Comparison of ENCODE assay signal across 18 cellular contexts in genomic region chr12:124024263-124024678, GRCh38. TPM values are rescaled to one million over a fixed set of nuclear protein-coding genes. Genes with fewer than 3 reads are reported as not detected.
DNase-seq lines count a peak whose midpoint lies in the region; ATAC-seq, FAIRE-seq and TF ChIP-seq lines count a peak whose summit lies in the region.
"Had no signal": no experiment of that assay in that cellular context is flagged by ENCODE, and none has a peak within 500 bp of the region (broad histone marks: within the 10 kb centered on the region; RNA-seq: fewer than 3 reads in every experiment).

No MANE protein-coding gene starts in this region.

- H3K4me2 ChIP-seq in IMR-90 (ENCODE audit: low read depth, low read length) = no peak overlapping the region

- BruUV-seq in IMR-90 (replicated peaks; lab: Mats Ljungman, UMichigan) = no TSS peak

- H3K18ac ChIP-seq in IMR-90 (ENCODE audit: low read depth, low read length) = no peak overlapping the region

- dilution Hi-C loops in IMR-90 (cut with HindIII; ENCODE audit: low sequenced_read_pairs, unreplicated experiment) = no loop called here

- peaks cover 12% of the 10 kb centered on the region for H3K9me1 ChIP-seq in IMR-90 (ENCODE audit: insufficient read depth, low read length)

- H2BK120ac ChIP-seq in IMR-90 (ENCODE audit: low read depth, low read length) = no peak overlapping the region

- H3K36me3 ChIP-seq in IMR-90 (ENCODE audit: control insufficient read depth, insufficient read depth, low read length) = no peaks in the 10 kb centered on the region
- no peaks in the 10 kb centered on the region for H3K36me3 ChIP-seq in CD8-positive, alpha-beta memory T cell (ENCODE audit: insufficient read depth, low read length)
- H3K36me3 ChIP-seq: heart left ventricle, Peyer's patch, uterus had no signal

- no peaks in the 10 kb centered on the region for H4K20me1 ChIP-seq in IMR-90 (ENCODE audit: insufficient read depth, low read length)

- H3K23ac ChIP-seq in IMR-90 (ENCODE audit: low read depth, low read length) = no peak overlapping the region

- H3K27ac ChIP-seq in IMR-90 (ENCODE audit: insufficient read depth, low read length) (no peak overlapping the region), foreskin keratinocyte (no peak overlapping the region)
- H3K27ac ChIP-seq in CD8-positive, alpha-beta memory T cell (ENCODE audit: low read depth, low read length) = no peak overlapping the region
- H3K27ac ChIP-seq: heart left ventricle, Peyer's patch, uterus had no signal

- no peak overlapping the region for H2AK5ac ChIP-seq in IMR-90 (ENCODE audit: low read depth, low read length)

- no peak overlapping the region for H2BK15ac ChIP-seq in IMR-90 (ENCODE audit: low read depth, low read length)

- TF ChIP-seq RAD21 in IMR-90 (IDR thresholded peaks at IDR 0.05; ENCODE audit: low read length) = no peak

- in situ Hi-C loops in IMR-90 (cut with MboI; ENCODE audit: low sequenced_read_pairs) = no loop called here

- intact Hi-C loops in IMR-90 (cut with micrococcal nuclease) = no loop called here

- peak; percentile 8 for DNase-seq in CD1c-positive myeloid dendritic cell (ENCODE audit: extremely low spot score)
- no peak for DNase-seq in IMR-90
- DNase-seq in SKM-1 treated with dmso at 0.1 percent for 144 hours (lab: John Stamatoyannopoulos, UW; ENCODE audit: unreplicated experiment) = peak; percentile 53
- peak in 1 of 2 donors; percentile 50 for DNase-seq in foreskin keratinocyte
- no peak for DNase-seq in stimulated activated CD4-positive, alpha-beta T cell treated with anti-CD3 and anti-CD28 coated beads, Interleukin-1b, Interleukin-23, amount 100 ng/mL, for 48 hours
- no peak for DNase-seq in CD8-positive, alpha-beta memory T cell
- DNase-seq in H54 (ENCODE audit: insufficient read length, low spot score) = no peak
- DNase-seq: activated effector memory CD4-positive, alpha-beta T cell treated with anti-CD3 and anti-CD28 coated beads, Interleukin-2, amount 50 U/mL, for 16 hours; H7; heart left ventricle; left cardiac atrium; NCI-H1092; NCI-H446; Peyer's patch; T-helper 9 cell; uterus had no signal

- no peak for ATAC-seq in IMR-90 (ENCODE audit: low read depth)
- peak; percentile 42 for ATAC-seq in foreskin keratinocyte
- ATAC-seq in HG03095 (IDR thresholded peaks at IDR 0.05; ENCODE audit: unreplicated experiment) = no peak
- ATAC-seq: heart left ventricle, left cardiac atrium had no signal

- CTCF ChIA-PET in IMR-90 (lab: Yijun Ruan, JAX) = no interaction called here
- CTCF ChIA-PET in CD8-positive, alpha-beta memory T cell (lab: Charles Lee) = interaction anchor here (0.6 kb wide), 1 partner anchor 19 kb away, joined by 3 read pairs; no protein-coding TSS in a partner anchor

- H2AK9ac ChIP-seq in IMR-90 (replicated peaks; ENCODE audit: low read depth, low read length, poor library complexity) = no peak overlapping the region

- H2AFZ ChIP-seq in IMR-90 (replicated peaks; ENCODE audit: low read length, poor library complexity) = peak overlapping the region; percentile 35

- TF ChIP-seq POLR2A in IMR-90 (IDR thresholded peaks at IDR 0.05; ENCODE audit: low read depth, low read length) = no peak
- TF ChIP-seq POLR2A in H54 (IDR thresholded peaks at IDR 0.05; ENCODE audit: low read depth, low read length) = no peak

- H3K9ac ChIP-seq in IMR-90 (ENCODE audit: low read depth, low read length) = no peak overlapping the region

- H3K4me1 Mint-ChIP-seq in CD8-positive, alpha-beta memory T cell = no peaks in the 10 kb centered on the region

- no peaks in the 10 kb centered on the region for H3K36me3 Mint-ChIP-seq in CD8-positive, alpha-beta memory T cell

- no peaks in the 10 kb centered on the region for H3K9me3 Mint-ChIP-seq in CD8-positive, alpha-beta memory T cell

- WGBS in IMR-90 (ENCODE audit: extremely low coverage in 2 of 2, insufficient read length in 1 of 2), 2 experiments = no CpG with 5 or more reads among the region's 8 CpGs

- no peak overlapping the region for H3K4me3 ChIP-seq in IMR-90 (ENCODE audit: insufficient read depth, low read depth, low read length)
- H3K4me3 ChIP-seq in CD8-positive, alpha-beta memory T cell (ENCODE audit: low read length) = no peak overlapping the region
- H3K4me3 ChIP-seq: heart left ventricle, Peyer's patch, uterus had no signal

- POLR2A ChIA-PET in IMR-90 (lab: Charles Lee; ENCODE audit: unreplicated experiment) = no interaction called here
- POLR2A ChIA-PET in CD8-positive, alpha-beta memory T cell (lab: Charles Lee) = no interaction called here

- no peak overlapping the region for H2BK20ac ChIP-seq in IMR-90 (ENCODE audit: low read depth, low read length)

- H3K27me3 ChIP-seq in IMR-90 (ENCODE audit: control insufficient read depth, insufficient read depth, low read length) (no peaks in the 10 kb centered on the region), foreskin keratinocyte (no peaks in the 10 kb centered on the region)
- no peaks in the 10 kb centered on the region for H3K27me3 ChIP-seq in CD8-positive, alpha-beta memory T cell (ENCODE audit: insufficient read depth, low read length, poor library complexity, severe bottlenecking)
- H3K27me3 ChIP-seq: heart left ventricle, Peyer's patch, uterus had no signal

- H4K91ac ChIP-seq in IMR-90 (ENCODE audit: insufficient read depth, low read depth, low read length) = no peak overlapping the region

- no peak overlapping the region for H3K4ac ChIP-seq in IMR-90 (ENCODE audit: low read depth, low read length)

- H3K56ac ChIP-seq in IMR-90 (ENCODE audit: extremely low read depth, insufficient read depth, low read length) = no peak overlapping the region

- H3K9me3 ChIP-seq in IMR-90 (ENCODE audit: control insufficient read depth, insufficient read depth, low read length) = no peaks in the 10 kb centered on the region
- no peaks in the 10 kb centered on the region for H3K9me3 ChIP-seq in CD8-positive, alpha-beta memory T cell (ENCODE audit: low read length)
- H3K9me3 ChIP-seq: Peyer's patch, uterus had no signal

- H4K8ac ChIP-seq in IMR-90 (ENCODE audit: low read depth in 2 of 2, low read length in 2 of 2) = no peak overlapping the region

- no peak overlapping the region for H2BK5ac ChIP-seq in IMR-90 (ENCODE audit: low read depth, low read length, poor library complexity, severe bottlenecking)

- H3K4me1 ChIP-seq in IMR-90 (ENCODE audit: control insufficient read depth, insufficient read depth, low read length) (peaks cover 7% of the 10 kb centered on the region), foreskin keratinocyte (peaks cover 7% of the 10 kb centered on the region)
- no peaks in the 10 kb centered on the region for H3K4me1 ChIP-seq in CD8-positive, alpha-beta memory T cell (ENCODE audit: insufficient read depth, low read length)
- H3K4me1 ChIP-seq: Peyer's patch had no signal

- H3K27me3 Mint-ChIP-seq in CD8-positive, alpha-beta memory T cell = no peaks in the 10 kb centered on the region

- H3K4me3 Mint-ChIP-seq in CD8-positive, alpha-beta memory T cell = no peak overlapping the region

- H3K27ac Mint-ChIP-seq in CD8-positive, alpha-beta memory T cell = peak overlapping the region in 1 of 8 donors; percentile 24

- H3K79me1 ChIP-seq in IMR-90 (ENCODE audit: low read depth in 1 of 2, low read length in 2 of 2) = no peaks in the 10 kb centered on the region; a peak in 1 of 4 replicates

- no peak for FAIRE-seq in H54 (lab: Jason Lieb, UNC)
- FAIRE-seq: endometrium had no signal

- no peak overlapping the region for H4K5ac ChIP-seq in IMR-90 (ENCODE audit: low read depth, low read length)

- no peak overlapping the region for H3K14ac ChIP-seq in IMR-90 (replicated peaks; ENCODE audit: low read depth, low read length)

- no peak for TF ChIP-seq CTCF in IMR-90 (conservative IDR thresholded peaks at IDR 0.05; ENCODE audit: low read depth, low read length)
- no peak for TF ChIP-seq CTCF in foreskin keratinocyte (conservative IDR thresholded peaks at IDR 0.05)

TF ChIP-seq in IMR-90, 13 proteins besides CTCF, POLR2A, EP300 and RAD21:
- no peak for TF ChIP-seq MAZ (IDR thresholded peaks at IDR 0.05; ENCODE audit: borderline replicate concordance, low read depth, low read length)
- TF ChIP-seq RFX5 (IDR thresholded peaks at IDR 0.05; ENCODE audit: low read depth, low read length) = no peak
- TF ChIP-seq RCOR1 (IDR thresholded peaks at IDR 0.05; ENCODE audit: insufficient replicate concordance, low read length) = no peak
- TF ChIP-seq CHD1 (IDR thresholded peaks at IDR 0.05; ENCODE audit: low read depth, low read length) = no peak

RNA-seq across cellular contexts. Expression of gene ZNF664, which starts 51.3 kb away (rescaled TPM):
- total RNA-seq in IMR-90 (2012; rRNA removed) (32.6 and 36.7 TPM in 2 replicates), foreskin keratinocyte (58.2 and 64.9 TPM in 2 replicates)
- polyA plus RNA-seq in IMR-90 (2012; rRNA removed) (24.6 and 29.9 TPM in 2 replicates), foreskin keratinocyte (19.4 and 21.9 TPM in 2 replicates)
- 14.0 and 16.7 TPM in 2 replicates for polyA plus RNA-seq in IMR-90 (2012; cell fraction: cytosol; rRNA removed)
- polyA plus RNA-seq in IMR-90 (2012; cell fraction: nucleus; rRNA removed; ENCODE audit: low replicate concordance) = 9.3 and 24.8 TPM in 2 replicates
- total RNA-seq in CD8-positive, alpha-beta memory T cell = 10 to 100 TPM; 73.0 to 75.8 TPM
- 10.8 TPM for polyA plus RNA-seq in CD8-positive, alpha-beta memory T cell

RNA-seq across cellular contexts. Expression of gene CCDC92, which starts 51.6 kb away (rescaled TPM):
- total RNA-seq in IMR-90 (2012; rRNA removed) (5.7 and 8.1 TPM in 2 replicates), foreskin keratinocyte (14.7 and 15.8 TPM in 2 replicates)
- polyA plus RNA-seq in IMR-90 (2012; rRNA removed) (55.5 and 61.1 TPM in 2 replicates), foreskin keratinocyte (23.0 and 26.9 TPM in 2 replicates)
- 75.4 and 87.9 TPM in 2 replicates for polyA plus RNA-seq in IMR-90 (2012; cell fraction: cytosol; rRNA removed)
- polyA plus RNA-seq in IMR-90 (2012; cell fraction: nucleus; rRNA removed; ENCODE audit: low replicate concordance) = 91.3 and 94.1 TPM in 2 replicates
- total RNA-seq in CD8-positive, alpha-beta memory T cell = 10 to 100 TPM; 10.2 to 12.9 TPM
- polyA plus RNA-seq in CD8-positive, alpha-beta memory T cell = 48.9 TPM

Comparison
In these comparisons a context has a peak if more than half of its experiments do, and no peak if none do; other contexts are left out.
1. DNase-seq: peak in CD1c-positive myeloid dendritic cell (single experiment) and SKM-1 treated with dmso at 0.1 percent for 144 hours (single experiment); none in IMR-90 (single experiment), stimulated activated CD4-positive, alpha-beta T cell treated with anti-CD3 and anti-CD28 coated beads, Interleukin-1b, Interleukin-23, amount 100 ng/mL, for 48 hours (single experiment), CD8-positive, alpha-beta memory T cell (0 of 5) and H54 (single experiment).